1 cellular context compared by ENCODE assay signal in genomic region chr9:137588311-137588710, GRCh38.
TF ChIP-seq lines count a peak whose summit lies in the region.

No MANE protein-coding gene starts in this region.

TF ChIP-seq in HCT116, 20 proteins besides CTCF, POLR2A, EP300 and RAD21:
- TF ChIP-seq ZFX (IDR thresholded peaks at IDR 0.05) (no peak), SP1 (IDR thresholded peaks at IDR 0.05; ENCODE audit: low read depth) (no peak), POLR2AphosphoS5 (IDR thresholded peaks at IDR 0.05; ENCODE audit: low read depth, low read length) (no peak), ZBTB33 (IDR thresholded peaks at IDR 0.05; ENCODE audit: extremely low read depth, insufficient replicate concordance, low read length) (no peak), TCF7L2 (IDR thresholded peaks at IDR 0.05; ENCODE audit: borderline replicate concordance, extremely low read depth, insufficient read depth, insufficient read length) (no peak), REST (IDR thresholded peaks at IDR 0.05; ENCODE audit: low read depth) (no peak), SRF (IDR thresholded peaks at IDR 0.05; ENCODE audit: low read depth) (no peak), JUND (IDR thresholded peaks at IDR 0.05) (no peak), MAX (IDR thresholded peaks at IDR 0.05) (no peak), ATF3 (IDR thresholded peaks at IDR 0.05) (no peak), FOSL1 (IDR thresholded peaks at IDR 0.05; ENCODE audit: low read depth) (no peak), CBX3 (IDR thresholded peaks at IDR 0.05; ENCODE audit: low read depth) (no peak), EZH2 (IDR thresholded peaks at IDR 0.05) (no peak)
TF ChIP-seq in HCT116: peak in this region for 0.
